ENCODE assay signal across 8 cellular contexts in the genomic region with DNA sequence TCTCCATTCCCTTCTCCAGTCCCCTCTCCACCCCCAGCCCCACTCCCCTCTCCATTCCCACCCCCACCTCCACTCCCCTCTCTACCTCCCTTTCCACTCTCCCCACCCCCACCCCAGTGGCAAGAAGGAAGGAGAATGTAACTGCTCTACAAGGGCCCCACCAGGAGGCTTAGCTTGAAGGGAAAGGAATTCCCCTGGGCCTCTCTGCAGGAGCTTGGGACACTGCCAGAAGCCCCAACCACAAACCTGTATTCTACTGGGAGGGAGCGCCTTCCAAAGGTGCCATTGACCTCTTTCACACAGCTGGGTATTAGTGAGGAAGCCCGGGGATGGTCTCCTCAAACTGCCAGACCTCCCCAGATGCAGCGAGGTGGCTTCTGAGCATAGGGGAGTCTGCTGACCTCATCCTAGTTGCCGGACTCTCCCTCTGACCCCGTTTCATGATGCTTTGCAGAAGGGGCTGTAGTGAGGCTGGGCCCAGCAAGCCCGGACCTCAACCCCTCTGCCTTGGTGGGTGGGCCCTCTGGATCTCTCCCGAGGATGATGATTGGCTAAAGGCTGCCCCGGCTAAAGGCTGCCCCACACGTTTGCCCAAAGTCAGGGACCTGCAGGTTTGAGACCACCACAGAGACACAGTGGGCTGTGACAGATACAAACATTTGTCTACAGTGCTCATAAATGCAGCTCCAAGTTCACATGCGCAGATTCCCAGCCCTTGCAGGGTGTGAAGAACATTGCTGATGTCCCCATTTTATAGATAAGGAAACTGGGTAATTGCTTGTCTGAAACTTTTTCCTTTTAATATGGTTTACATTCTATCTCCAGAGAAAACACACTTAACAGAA. TPM values are rescaled to one million over a fixed set of nuclear protein-coding genes. Genes with fewer than 3 reads are reported as not detected.
DNase-seq lines count a peak whose midpoint lies in the region; ATAC-seq and TF ChIP-seq lines count a peak whose summit lies in the region.
"Had no signal": no experiment of that assay in that cellular context is flagged by ENCODE, and none has a peak within 500 bp of the region (broad histone marks: within the 10 kb centered on the region; RNA-seq: fewer than 3 reads in every experiment).

No MANE protein-coding gene starts in this region.

- H3K9me3 ChIP-seq in Panc1 (ENCODE audit: control insufficient read depth, insufficient read depth, low read depth, low read length) (no peaks in the 10 kb centered on the region), gastroesophageal sphincter (no peaks in the 10 kb centered on the region)

- CTCF ChIA-PET in Panc1 (lab: Charles Lee), result interaction anchor here (0.7 to 2.3 kb wide), 3 partner anchors 13 to 44 kb away, joined by 4 to 17 read pairs (median 6); no protein-coding TSS in a partner anchor

- no TSS peak for BruUV-seq in Panc1 (replicated peaks; lab: Mats Ljungman, UMichigan)

- peak; percentile 84 for DNase-seq in H7
- DNase-seq in Panc1 (ENCODE audit: low read depth, low spot score), result no peak
- peak; percentile 30 for DNase-seq in skeletal muscle cell (ENCODE audit: low read depth)
- DNase-seq in activated naive CD4-positive, alpha-beta T cell (lab: John Stamatoyannopoulos, UW), result no peak

- ATAC-seq in Panc1 (peak; percentile 44), gastroesophageal sphincter (peak; percentile 20), GM18511 (IDR thresholded peaks at IDR 0.05; ENCODE audit: unreplicated experiment) (no peak), HG03354 (IDR thresholded peaks at IDR 0.05; ENCODE audit: poor library complexity, severe bottlenecking, unreplicated experiment) (no peak)

- TF ChIP-seq CTCF in Panc1 (IDR thresholded peaks at IDR 0.05), result no peak
- no peak for TF ChIP-seq CTCF in gastroesophageal sphincter (IDR thresholded peaks at IDR 0.05)

- H3K27me3 ChIP-seq in H7 (ENCODE audit: control insufficient read depth, insufficient read depth, low read length), result no peaks in the 10 kb centered on the region; the same call in 1 of the 2 replicates
- H3K27me3 ChIP-seq in Panc1 (ENCODE audit: control insufficient read depth, insufficient read depth, low read length), result no peaks in the 10 kb centered on the region
- no peaks in the 10 kb centered on the region for H3K27me3 ChIP-seq in gastroesophageal sphincter

- TF ChIP-seq EP300 in gastroesophageal sphincter (IDR thresholded peaks at IDR 0.05), result no peak

- H3K36me3 ChIP-seq in H7 (replicated peaks; ENCODE audit: control insufficient read depth, insufficient read depth, low read length), result peaks cover 2% of the 10 kb centered on the region
- no peaks in the 10 kb centered on the region for H3K36me3 ChIP-seq in Panc1 (ENCODE audit: control insufficient read depth, insufficient read depth, low read length)
- peaks cover 0 to 45% of the 10 kb centered on the region in 2 donors for H3K36me3 ChIP-seq in gastroesophageal sphincter

- intact Hi-C loops in Panc1 (cut with micrococcal nuclease; ENCODE audit: unreplicated experiment), result loop anchor here (2.0 kb wide), 1 partner anchor 43 kb away; no protein-coding TSS in a partner anchor

- H3K4me1 ChIP-seq in Panc1 (ENCODE audit: control insufficient read depth, insufficient read depth, low read length) (peaks cover 65% of the 10 kb centered on the region), gastroesophageal sphincter (peaks cover 0 to 82% (median 43%) of the 10 kb centered on the region in 3 donors)

- TF ChIP-seq POLR2A in gastroesophageal sphincter (IDR thresholded peaks at IDR 0.05), result peak in 1 of 2 donors; percentile 52

- WGBS in gastroesophageal sphincter (ENCODE audit: low coverage in 1 of 2), 2 donors, result 50 to 60% methylated on average over 1 of the region's 10 CpGs

- in situ Hi-C loops in Panc1 (cut with HindIII; ENCODE audit: low pct_unique_long_range_greater_than_20kb, low sequenced_read_pairs), result no loop called here

- H3K4me3 ChIP-seq in H7 (ENCODE audit: insufficient read depth, low read depth, low read length) (peak overlapping the region; percentile 14), Panc1 (ENCODE audit: low read depth in 2 of 2, low read length in 2 of 2) (peak overlapping the region in 1 of 2 experiments; percentile 83; a peak in 2 of 4 replicates), gastroesophageal sphincter (peak overlapping the region in 1 of 2 donors; percentile 65), skeletal muscle cell (ENCODE audit: low read depth, low read length) (no peak overlapping the region)

- POLR2A ChIA-PET in Panc1 (lab: Charles Lee), result interaction anchor here (0.6 to 0.7 kb wide), 3 partner anchors 10 to 588 kb away, joined by 3 to 11 read pairs (median 4); no protein-coding TSS in a partner anchor

- peak overlapping the region; percentile 76 for H3K27ac ChIP-seq in Panc1 (ENCODE audit: low read length)
- H3K27ac ChIP-seq in gastroesophageal sphincter, result peak overlapping the region; percentile 60 to 94 (median 92)
- H3K27ac ChIP-seq: SK-N-MC had no signal

RNA-seq across cellular contexts. Expression of a gene that starts 2.9 kb away (rescaled TPM):
- total RNA-seq in H7 (2014; rRNA removed; shearing (Covaris generic)), result 0.28 and 1.2 TPM in 2 replicates
- total RNA-seq in Panc1 (2021; ENCODE audit: unreplicated experiment) (16.6 TPM), gastroesophageal sphincter (100 to 1,000 TPM in 2 of 4 donors, 10 to 100 TPM in 2; 48.3 to 428 (median 103) TPM)
- 26.2 TPM for polyA plus RNA-seq in Panc1 (2012; ENCODE audit: insufficient read length)

RNA-seq across cellular contexts. Expression of a gene that starts 16.1 kb away (rescaled TPM):
- 9.1 and 13.6 TPM in 2 replicates for total RNA-seq in H7 (2014; rRNA removed; shearing (Covaris generic))
- total RNA-seq in Panc1 (2021; ENCODE audit: unreplicated experiment) (13.9 TPM), gastroesophageal sphincter (10 to 100 TPM; 23.5 to 57.7 (median 31.6) TPM)
- polyA plus RNA-seq in Panc1 (2012; ENCODE audit: insufficient read length), result 15.7 TPM

RNA-seq across cellular contexts. Expression of a gene that starts 25.0 kb away (rescaled TPM):
- 20.2 and 23.1 TPM in 2 replicates for total RNA-seq in H7 (2014; rRNA removed; shearing (Covaris generic))
- 14.6 TPM for total RNA-seq in Panc1 (2021; ENCODE audit: unreplicated experiment)
- 7.9 TPM for polyA plus RNA-seq in Panc1 (2012; ENCODE audit: insufficient read length)
- total RNA-seq in gastroesophageal sphincter, result 10 to 100 TPM; 19.2 to 35.6 (median 27.1) TPM

Comparison
In these comparisons a context has a peak if more than half of its experiments do, and no peak if none do; other contexts are left out.
1. DNase-seq: peak in H7 (single experiment) and skeletal muscle cell (single experiment); none in Panc1 (single experiment) and activated naive CD4-positive, alpha-beta T cell (0 of 4).
2. ATAC-seq: peak in Panc1 (single experiment) and gastroesophageal sphincter (single experiment); none in GM18511 (single experiment) and HG03354 (single experiment).